15 cellular contexts compared by ENCODE assay signal in genomic region chr5:156399323-156399722, GRCh38.
DNase-seq lines count a peak whose midpoint lies in the region; ATAC-seq and TF ChIP-seq lines count a peak whose summit lies in the region.
"Had no signal": no experiment of that assay in that cellular context is flagged by ENCODE, and none has a peak within 500 bp of the region (broad histone marks: within the 10 kb centered on the region; RNA-seq: fewer than 3 reads in every experiment).

No MANE protein-coding gene starts in this region.

- no peaks in the 10 kb centered on the region for H3K36me3 Mint-ChIP-seq in nephron (ENCODE audit: low read depth)
- no peaks in the 10 kb centered on the region for H3K36me3 Mint-ChIP-seq in activated naive CD8-positive, alpha-beta T cell treated with anti-CD3 and anti-CD28 coated beads, Interleukin-2, amount 50 U/mL, for 24 hours (ENCODE audit: low read depth)

- H3K9me3 ChIP-seq in left ventricle myocardium inferior (replicated peaks) (no peaks in the 10 kb centered on the region), esophagus muscularis mucosa (no peaks in the 10 kb centered on the region)

- H3K27me3 ChIP-seq in left ventricle myocardium inferior (ENCODE audit: low read depth) (no peaks in the 10 kb centered on the region), esophagus muscularis mucosa (no peaks in the 10 kb centered on the region)

- intact Hi-C loops in left ventricle myocardium inferior (cut with micrococcal nuclease) (no loop called here), cardiac septum (cut with DNase I) (no loop called here), esophagus muscularis mucosa (cut with DNase I) (no loop called here)

- H3K9me3 Mint-ChIP-seq in nephron, result peaks cover 6% of the 10 kb centered on the region
- H3K9me3 Mint-ChIP-seq in activated naive CD8-positive, alpha-beta T cell treated with anti-CD3 and anti-CD28 coated beads, Interleukin-2, amount 50 U/mL, for 24 hours, result no peaks in the 10 kb centered on the region
- H3K9me3 Mint-ChIP-seq: CD4-positive, alpha-beta T cell; H9 had no signal

- peak overlapping the region; percentile 24 for H3K27ac ChIP-seq in left ventricle myocardium inferior (replicated peaks)
- H3K27ac ChIP-seq in esophagus muscularis mucosa (replicated peaks in 1 of 4), result peak overlapping the region; percentile 6 to 58 (median 25)

- H3K4me1 ChIP-seq in left ventricle myocardium inferior (peaks cover 70% of the 10 kb centered on the region), esophagus muscularis mucosa (peaks cover 22 to 66% (median 54%) of the 10 kb centered on the region in 4 donors)

- no peak for ATAC-seq in activated naive CD8-positive, alpha-beta T cell treated with anti-CD3 and anti-CD28 coated beads, Interleukin-2, amount 50 U/mL, for 24 hours
- ATAC-seq: GM12878 had no signal

- no peak for TF ChIP-seq EP300 in esophagus muscularis mucosa (IDR thresholded peaks at IDR 0.05)

- WGBS in esophagus muscularis mucosa, result 38% methylated on average over 2 of the region's 2 CpGs

- H3K4me1 Mint-ChIP-seq in nephron, result peaks cover 78% of the 10 kb centered on the region
- H3K4me1 Mint-ChIP-seq in activated naive CD8-positive, alpha-beta T cell treated with anti-CD3 and anti-CD28 coated beads, Interleukin-2, amount 50 U/mL, for 24 hours, result peaks cover 12% of the 10 kb centered on the region

- H3K27me3 Mint-ChIP-seq in nephron (ENCODE audit: low read depth), result peaks cover 4% of the 10 kb centered on the region
- peaks cover 4% of the 10 kb centered on the region for H3K27me3 Mint-ChIP-seq in activated naive CD8-positive, alpha-beta T cell treated with anti-CD3 and anti-CD28 coated beads, Interleukin-2, amount 50 U/mL, for 24 hours
- H3K27me3 Mint-ChIP-seq: B cell had no signal

- TF ChIP-seq CTCF in left ventricle myocardium inferior (IDR thresholded peaks at IDR 0.05; ENCODE audit: borderline replicate concordance), result no peak
- no peak for TF ChIP-seq CTCF in esophagus muscularis mucosa (IDR thresholded peaks at IDR 0.05)
- no peak for TF ChIP-seq CTCF in nephron (IDR thresholded peaks at IDR 0.05; ENCODE audit: unreplicated experiment in 3 of 3)
- no peak for TF ChIP-seq CTCF in foreskin fibroblast (IDR thresholded peaks at IDR 0.05; ENCODE audit: low read depth, low read length)

- H3K27ac Mint-ChIP-seq in nephron, result peak overlapping the region in 2 of 3 experiments; percentile 66 to 82
- H3K27ac Mint-ChIP-seq in activated naive CD8-positive, alpha-beta T cell treated with anti-CD3 and anti-CD28 coated beads, Interleukin-2, amount 50 U/mL, for 24 hours, result no peak overlapping the region
- H3K27ac Mint-ChIP-seq: B cell; CD4-positive, alpha-beta T cell; H9 had no signal

- no peak overlapping the region for H3K4me3 Mint-ChIP-seq in nephron
- H3K4me3 Mint-ChIP-seq in activated naive CD8-positive, alpha-beta T cell treated with anti-CD3 and anti-CD28 coated beads, Interleukin-2, amount 50 U/mL, for 24 hours, result no peak overlapping the region
- H3K4me3 Mint-ChIP-seq: B cell; CD4-positive, alpha-beta T cell; H9 had no signal

- no peaks in the 10 kb centered on the region for H3K36me3 ChIP-seq in left ventricle myocardium inferior
- no peaks in the 10 kb centered on the region for H3K36me3 ChIP-seq in esophagus muscularis mucosa

- H3K4me3 ChIP-seq in left ventricle myocardium inferior, result no peak overlapping the region
- no peak overlapping the region for H3K4me3 ChIP-seq in esophagus muscularis mucosa
- H3K4me3 ChIP-seq in foreskin fibroblast (ENCODE audit: low read depth in 1 of 2, low read length in 2 of 2), result no peak overlapping the region
- H3K4me3 ChIP-seq: GM12878 had no signal

- no peak for TF ChIP-seq POLR2A in esophagus muscularis mucosa (IDR thresholded peaks at IDR 0.05; ENCODE audit: low read depth)

- DNase-seq in left ventricle myocardium inferior (no peak), cardiac septum (ENCODE audit: low spot score) (no peak), esophagus muscularis mucosa (ENCODE audit: extremely low spot score) (no peak), foreskin fibroblast (no peak), NK-92 (lab: John Stamatoyannopoulos, UW; ENCODE audit: unreplicated experiment) (no peak)
- DNase-seq in activated naive CD8-positive, alpha-beta T cell treated with anti-CD3 and anti-CD28 coated beads, Interleukin-2, amount 50 U/mL, for 24 hours, result no peak
- DNase-seq: C1 segment of cervical spinal cord; CD4-positive, alpha-beta T cell; DMS79; GOT3; H9; IMR-90 had no signal
